1 cellular context compared by ENCODE assay signal in the genomic region with DNA sequence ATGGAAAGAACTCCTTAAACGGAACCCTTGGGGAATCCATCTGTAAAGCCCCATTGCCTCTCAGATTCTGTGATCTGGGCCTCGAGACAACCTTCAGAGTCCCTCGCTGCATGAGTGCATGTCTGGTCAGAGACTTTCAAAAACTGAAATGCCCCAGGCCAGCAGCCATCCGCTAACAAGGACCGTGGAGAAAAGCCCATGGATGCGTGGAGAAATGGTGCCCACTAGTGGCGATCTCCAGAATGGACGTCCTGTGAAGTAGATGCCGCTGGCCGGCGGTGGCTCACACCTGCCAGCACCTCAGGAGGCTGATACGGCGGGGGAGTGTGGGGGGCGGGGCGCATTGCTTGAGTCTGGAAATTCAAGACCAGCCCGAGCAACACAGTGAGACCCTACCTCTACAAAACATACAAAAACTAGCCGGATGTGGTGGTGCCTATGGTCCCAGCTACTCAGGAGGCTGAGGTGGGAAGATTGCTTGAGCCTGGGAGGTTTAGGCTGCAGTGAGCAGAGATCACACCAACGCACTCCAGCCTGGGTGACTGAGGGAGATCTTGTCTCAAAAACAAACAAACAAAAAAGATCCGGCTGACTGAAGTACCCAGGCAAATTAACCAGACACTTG.
A peak's percentile ranks its signal among the peaks of the same experiment; 100 is the strongest.
TF ChIP-seq lines count a peak whose summit lies in the region.

No MANE protein-coding gene starts in this region.

TF ChIP-seq in IMR-90, 13 proteins besides CTCF, POLR2A, EP300 and RAD21:
- TF ChIP-seq SMC3 (IDR thresholded peaks at IDR 0.05; ENCODE audit: low read depth, low read length) (peak; percentile 90), MAZ (IDR thresholded peaks at IDR 0.05; ENCODE audit: borderline replicate concordance, low read depth, low read length) (peak; percentile 46; the same call in 1 of the 2 replicates), FOS (IDR thresholded peaks at IDR 0.05; ENCODE audit: low read depth, low read length) (no peak), CHD1 (IDR thresholded peaks at IDR 0.05; ENCODE audit: low read depth, low read length) (0 out of 2 replicates have a peak, but pooled peaks have one; percentile 67), MAFK (IDR thresholded peaks at IDR 0.05; ENCODE audit: low read depth, low read length) (no peak)
- TF ChIP-seq, protein P1, sequence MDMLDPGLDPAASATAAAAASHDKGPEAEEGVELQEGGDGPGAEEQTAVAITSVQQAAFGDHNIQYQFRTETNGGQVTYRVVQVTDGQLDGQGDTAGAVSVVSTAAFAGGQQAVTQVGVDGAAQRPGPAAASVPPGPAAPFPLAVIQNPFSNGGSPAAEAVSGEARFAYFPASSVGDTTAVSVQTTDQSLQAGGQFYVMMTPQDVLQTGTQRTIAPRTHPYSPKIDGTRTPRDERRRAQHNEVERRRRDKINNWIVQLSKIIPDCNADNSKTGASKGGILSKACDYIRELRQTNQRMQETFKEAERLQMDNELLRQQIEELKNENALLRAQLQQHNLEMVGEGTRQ (IDR thresholded peaks at IDR 0.05; ENCODE audit: low read depth, low read length), result no peak
